In the genomic region with DNA sequence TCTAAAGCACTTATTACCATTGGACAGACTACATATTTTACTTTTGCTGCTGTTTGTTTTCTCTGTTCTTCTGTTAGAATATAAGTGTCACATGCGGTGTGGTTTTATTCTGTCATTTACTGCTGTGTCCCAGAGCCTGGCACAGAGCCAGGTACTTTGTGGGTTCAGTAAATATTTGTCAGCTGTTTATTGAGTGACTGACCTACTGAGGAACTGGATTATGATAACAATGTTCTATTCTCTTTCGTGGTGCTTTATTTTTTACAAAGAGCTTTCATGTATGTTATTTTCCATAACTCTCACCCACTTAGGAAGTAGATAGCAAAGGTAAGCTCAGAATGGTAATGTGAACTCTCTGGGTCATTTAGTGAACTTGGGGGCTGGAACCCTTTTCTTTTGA, we compare ENCODE assay signal across 16 cellular contexts.
DNase-seq lines count a peak whose midpoint lies in the region; ATAC-seq and TF ChIP-seq lines count a peak whose summit lies in the region.
"Had no signal": no experiment of that assay in that cellular context is flagged by ENCODE, and none has a peak within 500 bp of the region (broad histone marks: within the 10 kb centered on the region; RNA-seq: fewer than 3 reads in every experiment).

No MANE protein-coding gene starts in this region.

- H3K27ac ChIP-seq in lung (ENCODE audit: low read depth in 1 of 2, low read length in 1 of 2): no peak overlapping the region
- H3K27ac ChIP-seq: cardiac muscle cell, pancreas had no signal

- in situ Hi-C loops in G401 (cut with HindIII; ENCODE audit: low sequenced_read_pairs): no loop called here

- H3K36me3 ChIP-seq in lung (ENCODE audit: control insufficient read depth in 2 of 2, insufficient read depth in 2 of 2, low read length in 2 of 2): no peaks in the 10 kb centered on the region
- H3K36me3 ChIP-seq: cardiac muscle cell, pancreas had no signal

- peaks cover 6% of the 10 kb centered on the region for H3K4me1 Mint-ChIP-seq in mesothelial cell of epicardium
- H3K4me1 Mint-ChIP-seq: T-cell had no signal

- no peaks in the 10 kb centered on the region for H3K36me3 Mint-ChIP-seq in mesothelial cell of epicardium
- H3K36me3 Mint-ChIP-seq: T-cell had no signal

- no peaks in the 10 kb centered on the region for H3K9me3 Mint-ChIP-seq in mesothelial cell of epicardium
- H3K9me3 Mint-ChIP-seq: activated T-helper 2 cell treated with anti-CD3 and anti-CD28 coated beads, Interferon-gamma antibody, Interleukin-2, Interleukin-4, amounts not matched to agents 10 μg/mL and 5 μg/mL and 100 μg/mL, durations not matched to agents 14 hours and 24 hours and 36 hours; T-cell had no signal

- no peaks in the 10 kb centered on the region for H3K27me3 ChIP-seq in lung (ENCODE audit: control insufficient read depth, insufficient read depth)
- H3K27me3 ChIP-seq: cardiac muscle cell, pancreas had no signal

- no peak overlapping the region for H3K27ac Mint-ChIP-seq in mesothelial cell of epicardium
- H3K27ac Mint-ChIP-seq: activated T-helper 2 cell treated with anti-CD3 and anti-CD28 coated beads, Interferon-gamma antibody, Interleukin-2, Interleukin-4, amounts not matched to agents 10 μg/mL and 5 μg/mL and 100 μg/mL, durations not matched to agents 14 hours and 24 hours and 36 hours; T-cell had no signal

- peaks cover 32% of the 10 kb centered on the region for H3K27me3 Mint-ChIP-seq in mesothelial cell of epicardium (ENCODE audit: low read depth)

- no peak for ATAC-seq in lung (ENCODE audit: insufficient read depth, low FRiP score)
- ATAC-seq in HG03442 (IDR thresholded peaks at IDR 0.05; ENCODE audit: unreplicated experiment): no peak
- ATAC-seq: T-cell had no signal

- TF ChIP-seq CTCF in lung (IDR thresholded peaks at IDR 0.05; ENCODE audit: control extremely low read depth, extremely low read depth): no peak
- TF ChIP-seq CTCF in mesothelial cell of epicardium (IDR thresholded peaks at IDR 0.05; ENCODE audit: unreplicated experiment): no peak

- no peak overlapping the region for H3K4me3 ChIP-seq in lung
- H3K4me3 ChIP-seq: cardiac muscle cell, pancreas, smooth muscle cell had no signal

- 13 to 44% methylated on average over 2 of the region's 2 CpGs for WGBS in lung, 2 donors

- H3K4me3 Mint-ChIP-seq in mesothelial cell of epicardium: no peak overlapping the region
- H3K4me3 Mint-ChIP-seq: T-cell had no signal

- H3K9me3 ChIP-seq in lung (ENCODE audit: control insufficient read depth in 2 of 2, insufficient read depth in 1 of 2, low read length in 1 of 2): no peaks in the 10 kb centered on the region
- H3K9me3 ChIP-seq: Caco-2, pancreas had no signal

- H3K4me1 ChIP-seq in lung (ENCODE audit: control insufficient read depth in 2 of 2, insufficient read depth in 2 of 2, low read length in 2 of 2): peaks cover 0 to 9% of the 10 kb centered on the region in 2 donors
- H3K4me1 ChIP-seq: Caco-2, pancreas had no signal

- DNase-seq in G401 (ENCODE audit: low spot score) (peak; percentile 3), NCI-H1436 (lab: John Stamatoyannopoulos, UW) (peak; percentile 61), NCI-H510A treated with DMSO at 0.1 percent for 48 hours (lab: John Stamatoyannopoulos, UW) (peak; percentile 99), lung (ENCODE audit: low spot score) (peak; percentile 10), kidney tubule cell (ENCODE audit: low spot score) (no peak), mesothelial cell of epicardium (ENCODE audit: low spot score in 2 of 2, unreplicated experiment in 2 of 2) (no peak), NCI-H2227 (lab: John Stamatoyannopoulos, UW; ENCODE audit: unreplicated experiment) (no peak)
- DNase-seq: AML-193, Caco-2, RPMI8226, T-cell had no signal

Comparison
In these comparisons a context has a peak if more than half of its experiments do, and no peak if none do; other contexts are left out.
1. DNase-seq: peak in G401 (single experiment), NCI-H1436 (single experiment), NCI-H510A treated with DMSO at 0.1 percent for 48 hours (single experiment) and lung (single experiment); none in kidney tubule cell (single experiment), mesothelial cell of epicardium (0 of 2) and NCI-H2227 (single experiment).